In the genomic region with DNA sequence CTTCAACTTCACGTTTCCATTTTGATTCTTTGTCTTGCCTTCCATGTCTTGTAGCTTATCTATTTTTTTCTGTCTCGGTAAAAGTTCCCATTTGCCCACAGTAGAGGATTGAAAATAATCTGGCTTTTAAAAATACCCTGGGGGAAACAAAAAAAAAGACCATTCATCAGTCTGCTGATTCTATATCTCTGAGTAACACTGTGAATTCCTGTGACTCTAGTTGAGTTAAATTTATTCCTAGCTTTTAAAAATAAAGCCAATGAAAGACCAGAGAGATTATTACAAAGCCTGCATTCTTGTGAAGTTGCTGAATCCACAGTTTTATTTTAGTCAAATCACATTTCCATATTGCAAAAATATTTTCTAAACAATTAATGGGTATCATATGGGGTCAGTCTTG, we compare ENCODE assay signal across 25 cellular contexts.
"Had no signal": no experiment of that assay in that cellular context is flagged by ENCODE, and none has a peak within 500 bp of the region (broad histone marks: within the 10 kb centered on the region; RNA-seq: fewer than 3 reads in every experiment).

No MANE protein-coding gene starts in this region.

- H3K27ac ChIP-seq: epithelial cell of prostate, lower lobe of right lung, parathyroid adenoma, right lobe of liver, suprapubic skin, vagina had no signal

- H3K4me1 Mint-ChIP-seq: immature natural killer cell; natural killer cell; stimulated activated naive CD8-positive, alpha-beta T cell treated with anti-CD3 and anti-CD28 coated beads, Interleukin-15, amount 100 ng/mL, for 72 hours had no signal

- H3K9ac ChIP-seq: parathyroid adenoma had no signal

- H3K4me1 ChIP-seq: lower lobe of right lung, parathyroid adenoma, right lobe of liver, suprapubic skin, vagina had no signal

- FAIRE-seq: frontal cortex, small intestine had no signal

- ATAC-seq: esophagus mucosa; left colon; left ventricle myocardium superior; lower lobe of right lung; stimulated activated naive CD8-positive, alpha-beta T cell treated with anti-CD3 and anti-CD28 coated beads, Interleukin-15, amount 100 ng/mL, for 72 hours had no signal

- H3K4me3 Mint-ChIP-seq: immature natural killer cell; natural killer cell; stimulated activated naive CD8-positive, alpha-beta T cell treated with anti-CD3 and anti-CD28 coated beads, Interleukin-15, amount 100 ng/mL, for 72 hours had no signal

- H2AFZ ChIP-seq: parathyroid adenoma had no signal

- H3K9me3 ChIP-seq: lower lobe of right lung, right lobe of liver, suprapubic skin, vagina had no signal

- H3K36me3 ChIP-seq: lower lobe of right lung, right lobe of liver, suprapubic skin, vagina had no signal

- H3K27ac Mint-ChIP-seq: immature natural killer cell; natural killer cell; progenitor cell of endocrine pancreas; stimulated activated naive CD8-positive, alpha-beta T cell treated with anti-CD3 and anti-CD28 coated beads, Interleukin-15, amount 100 ng/mL, for 72 hours had no signal

- H3K36me3 Mint-ChIP-seq: immature natural killer cell, natural killer cell had no signal

- H3K9me3 Mint-ChIP-seq: immature natural killer cell had no signal

- H3K4me3 ChIP-seq: lower lobe of right lung, right lobe of liver, suprapubic skin, vagina had no signal

- H3K27me3 ChIP-seq: right lobe of liver, suprapubic skin, vagina had no signal

- H3K79me2 ChIP-seq: parathyroid adenoma had no signal

- H3K27me3 Mint-ChIP-seq: stimulated activated naive CD8-positive, alpha-beta T cell treated with anti-CD3 and anti-CD28 coated beads, Interleukin-15, amount 100 ng/mL, for 72 hours had no signal

- DNase-seq: cortex of kidney; hypothalamus; immature natural killer cell; kidney glomerular epithelial cell; left colon; left ventricle myocardium superior; lower lobe of right lung; natural killer cell; occipital lobe; right lobe of liver; small intestine; stimulated activated CD4-positive, alpha-beta T cell treated with anti-CD3 and anti-CD28 coated beads, Interleukin-12 subunit alpha, Interleukin-12 subunit beta, amount 100 ng/mL, for 4 hours; stimulated activated CD4-positive, alpha-beta T cell treated with anti-CD3 and anti-CD28 coated beads, Interleukin-1b, Interleukin-23, amount 100 ng/mL, for 48 hours; stimulated activated CD4-positive, alpha-beta T cell treated with anti-CD3 and anti-CD28 coated beads, Interleukin-4, amount 100 ng/mL, for 1 hour; stimulated activated CD8-positive, alpha-beta memory T cell treated with anti-CD3 and anti-CD28 coated beads, Interleukin-4, amount 100 ng/mL, for 48 hours; stimulated activated naive CD4-positive, alpha-beta T cell; stimulated activated naive CD8-positive, alpha-beta T cell treated with anti-CD3 and anti-CD28 coated beads, Interleukin-15, amount 100 ng/mL, for 72 hours; trophoblast cell had no signal
